Comparison of ENCODE assay signal across 20 cellular contexts in the genomic region with DNA sequence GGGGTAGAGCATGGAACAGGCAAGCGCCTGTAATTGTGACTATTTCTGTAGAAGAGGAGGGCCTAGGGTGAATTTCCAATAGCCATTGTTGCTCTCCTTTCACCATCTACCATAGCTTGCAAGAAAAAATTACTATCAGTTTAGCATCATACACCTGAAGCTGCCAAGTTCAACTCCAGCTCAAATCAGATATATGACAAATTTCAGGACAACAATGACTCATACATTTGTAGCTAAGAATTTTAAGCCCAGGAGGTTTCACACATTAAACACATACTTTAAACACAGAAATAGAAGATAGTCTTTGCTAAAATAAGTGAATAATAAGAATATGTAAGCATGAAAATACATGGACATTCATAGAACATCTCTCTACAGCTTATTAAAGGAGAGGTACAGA. TPM values are rescaled to one million over a fixed set of nuclear protein-coding genes. Genes with fewer than 3 reads are reported as not detected.
A peak's percentile ranks its signal among the peaks of the same experiment; 100 is the strongest.
DNase-seq lines count a peak whose midpoint lies in the region; ATAC-seq, FAIRE-seq and TF ChIP-seq lines count a peak whose summit lies in the region.
"Had no signal": no experiment of that assay in that cellular context is flagged by ENCODE, and none has a peak within 500 bp of the region (broad histone marks: within the 10 kb centered on the region; RNA-seq: fewer than 3 reads in every experiment).

No MANE protein-coding gene starts in this region.

- CTCF ChIA-PET in MCF 10A (lab: Yijun Ruan, JAX), result interaction anchor here (1.0 to 1.2 kb wide), 2 partner anchors 10 to 14 kb away, joined by 3 to 6 read pairs; no protein-coding TSS in a partner anchor
- CTCF ChIA-PET in PC-3 (lab: Charles Lee), result no interaction called here

- POLR2A ChIA-PET in MCF 10A (lab: Yijun Ruan, JAX), result interaction anchor here (0.6 to 0.8 kb wide), 2 partner anchors 15 to 17 kb away, joined by 3 read pairs; a partner anchor contains a TSS
- POLR2A ChIA-PET in PC-3 (lab: Charles Lee; ENCODE audit: unreplicated experiment), result no interaction called here

- H3K4me3 ChIP-seq in breast epithelium, result no peak overlapping the region
- H3K4me3 ChIP-seq in PC-3 (ENCODE audit: low read length), result no peak overlapping the region
- no peak overlapping the region for H3K4me3 ChIP-seq in bronchial epithelial cell (ENCODE audit: low read depth, low read length)
- H3K4me3 ChIP-seq: HAP-1 had no signal

- no peak for FAIRE-seq in bronchial epithelial cell (lab: Jason Lieb, UNC)
- FAIRE-seq: G401.6, GM12891, H1 had no signal

- no peak overlapping the region for H3K9ac ChIP-seq in PC-3 (ENCODE audit: low read length)

- no peak for TF ChIP-seq POLR2A in breast epithelium (IDR thresholded peaks at IDR 0.05)

- ATAC-seq in PC-3 (peak; percentile 93), HG02840 (IDR thresholded peaks at IDR 0.05; ENCODE audit: low FRiP score, unreplicated experiment) (no peak)

- H3K4me1 ChIP-seq in breast epithelium, result no peaks in the 10 kb centered on the region
- H3K4me1 ChIP-seq in PC-3 (ENCODE audit: insufficient read depth, low read length), result peaks cover 7% of the 10 kb centered on the region
- H3K4me1 ChIP-seq: HAP-1 had no signal

- 0 out of 2 replicates have a peak overlapping the region, but pooled peaks have one; percentile 2 for H3K4me2 ChIP-seq in PC-3 (ENCODE audit: low read length)

- no peak overlapping the region for H3K27ac Mint-ChIP-seq in MCF 10A (ENCODE audit: low read depth, unreplicated experiment)
- H3K27ac Mint-ChIP-seq: B cell; CD4-positive, alpha-beta T cell; IgD-negative memory B cell had no signal

- no peak overlapping the region for H3K27ac ChIP-seq in breast epithelium
- H3K27ac ChIP-seq in PC-3 (ENCODE audit: low read length), result no peak overlapping the region
- H3K27ac ChIP-seq: HL-60 had no signal

- H3K36me3 Mint-ChIP-seq in MCF 10A (ENCODE audit: insufficient read depth, unreplicated experiment), result no peaks in the 10 kb centered on the region
- H3K36me3 Mint-ChIP-seq: IgD-negative memory B cell had no signal

- DNase-seq in MCF 10A (ENCODE audit: unreplicated experiment) (peak; percentile 7), breast epithelium (ENCODE audit: low spot score in 2 of 2) (no peak), PC-3 (peak; percentile 64), bronchial epithelial cell (ENCODE audit: low read depth) (peak; percentile 53), renal cortical epithelial cell (ENCODE audit: low read depth) (peak; percentile 26), SW480 (ENCODE audit: low spot score) (no peak), MV-4-11 (lab: John Stamatoyannopoulos, UW) (no peak)
- DNase-seq: C1 segment of cervical spinal cord; CD4-positive, alpha-beta T cell; DMS153; DMS79 treated with DMSO at 0.1 percent for 48 hours; EL had no signal

- H3K36me3 ChIP-seq in breast epithelium (no peaks in the 10 kb centered on the region), PC-3 (ENCODE audit: low read depth, low read length) (no peaks in the 10 kb centered on the region), bronchial epithelial cell (ENCODE audit: control insufficient read depth, insufficient read depth, low read length) (no peaks in the 10 kb centered on the region)
- H3K36me3 ChIP-seq: HAP-1 had no signal

- H3K4me3 Mint-ChIP-seq in MCF 10A (ENCODE audit: unreplicated experiment), result no peak overlapping the region
- H3K4me3 Mint-ChIP-seq: B cell; CD4-positive, alpha-beta T cell; IgD-negative memory B cell had no signal

- intact Hi-C loops in MCF 10A (cut with micrococcal nuclease), result no loop called here
- intact Hi-C loops in breast epithelium (cut with DNase I; ENCODE audit: low total_unique reads), result no loop called here
- intact Hi-C loops in PC-3 (cut with micrococcal nuclease), result no loop called here

- H3K9me3 Mint-ChIP-seq in MCF 10A (ENCODE audit: unreplicated experiment), result no peaks in the 10 kb centered on the region
- H3K9me3 Mint-ChIP-seq: CD4-positive, alpha-beta T cell; IgD-negative memory B cell had no signal

- H2AFZ ChIP-seq in PC-3 (ENCODE audit: low read length), result no peak overlapping the region

- no TSS peak for BruUV-seq in MCF 10A (replicated peaks; lab: Mats Ljungman, UMichigan)
- BruUV-seq in PC-3 (replicated peaks; lab: Mats Ljungman, UMichigan), result no TSS peak

- H3K9me3 ChIP-seq in breast epithelium (no peaks in the 10 kb centered on the region), PC-3 (ENCODE audit: low read length) (no peaks in the 10 kb centered on the region)
- H3K9me3 ChIP-seq: HAP-1 had no signal

- H3K9me2 ChIP-seq in PC-3 (replicated peaks; ENCODE audit: low read length), result no peaks in the 10 kb centered on the region

- H3F3A ChIP-seq in PC-3 (ENCODE audit: low read length, unreplicated experiment), result no peaks in the 10 kb centered on the region

- no peaks in the 10 kb centered on the region for H3K4me1 Mint-ChIP-seq in MCF 10A (ENCODE audit: insufficient read depth, unreplicated experiment)
- H3K4me1 Mint-ChIP-seq: B cell, IgD-negative memory B cell had no signal

- H3K79me2 ChIP-seq in PC-3 (ENCODE audit: low read length), result no peaks in the 10 kb centered on the region

- TF ChIP-seq CTCF in MCF 10A (IDR thresholded peaks at IDR 0.05; ENCODE audit: unreplicated experiment) (no peak), breast epithelium (IDR thresholded peaks at IDR 0.05) (no peak), PC-3 (conservative IDR thresholded peaks at IDR 0.05; ENCODE audit: low read depth, low read length) (no peak), bronchial epithelial cell (IDR thresholded peaks at IDR 0.05; ENCODE audit: insufficient read depth, low read length, severe bottlenecking) (no peak)

- H4K20me1 ChIP-seq in PC-3 (ENCODE audit: low read length), result no peaks in the 10 kb centered on the region

- H3K27me3 ChIP-seq in breast epithelium (no peaks in the 10 kb centered on the region), PC-3 (ENCODE audit: low read length) (no peaks in the 10 kb centered on the region), bronchial epithelial cell (ENCODE audit: control insufficient read depth, insufficient read depth, low read length) (no peaks in the 10 kb centered on the region)

- H3K27me3 Mint-ChIP-seq in MCF 10A (ENCODE audit: insufficient read depth, unreplicated experiment), result peaks cover 10% of the 10 kb centered on the region

RNA-seq across cellular contexts. Expression of a gene that starts 17.6 kb away (rescaled TPM):
- 34.1 and 34.7 TPM in 2 replicates for total RNA-seq in MCF 10A (2022)
- total RNA-seq in breast epithelium, result 10 to 100 TPM; 12.3 to 22.2 (median 12.5) TPM
- 27.8 and 32.8 TPM in 2 replicates for total RNA-seq in PC-3 (2014; rRNA removed)
- total RNA-seq in bronchial epithelial cell, result 10.0 and 11.8 TPM in 2 replicates
- total RNA-seq in renal cortical epithelial cell, result 25.2 and 33.6 TPM in 2 replicates

Comparison
In these comparisons a context has a peak if more than half of its experiments do, and no peak if none do; other contexts are left out.
1. DNase-seq: peak in MCF 10A (single experiment), PC-3 (single experiment), bronchial epithelial cell (single experiment) and renal cortical epithelial cell (single experiment); none in breast epithelium (0 of 2), SW480 (single experiment) and MV-4-11 (single experiment).